9 cellular contexts compared by ENCODE assay signal in genomic region chr3:50323614-50324199, GRCh38. TPM values are rescaled to one million over a fixed set of nuclear protein-coding genes. Genes with fewer than 3 reads are reported as not detected.
DNase-seq lines count a peak whose midpoint lies in the region; ATAC-seq, FAIRE-seq and TF ChIP-seq lines count a peak whose summit lies in the region.
"Had no signal": no experiment of that assay in that cellular context is flagged by ENCODE, and none has a peak within 500 bp of the region (broad histone marks: within the 10 kb centered on the region; RNA-seq: fewer than 3 reads in every experiment).

No MANE protein-coding gene starts in this region.

- peak overlapping the region; percentile 35 for H3K27ac Mint-ChIP-seq in activated CD8-positive, alpha-beta memory T cell treated with anti-CD3 and anti-CD28 coated beads, Interleukin-2, amount 10 ng/mL, durations not matched to agents 7 days and 5 days
- H3K27ac Mint-ChIP-seq in endothelial cell (ENCODE audit: unreplicated experiment), result peak overlapping the region; percentile 97
- H3K27ac Mint-ChIP-seq in naive thymus-derived CD4-positive, alpha-beta T cell, result peak overlapping the region in 5 of 9 donors; percentile 34 to 78 (median 51)

- TF ChIP-seq CTCF in endothelial cell (IDR thresholded peaks at IDR 0.05; ENCODE audit: unreplicated experiment) (no peak), upper lobe of left lung (IDR thresholded peaks at IDR 0.05) (peak in 5 of 6 experiments; percentile 18 to 72 (median 49))

- H3K27ac ChIP-seq in naive thymus-derived CD4-positive, alpha-beta T cell (ENCODE audit: low read depth, low read length), result no peak overlapping the region
- H3K27ac ChIP-seq in upper lobe of left lung, result peak overlapping the region; percentile 94 to 97 (median 95)
- H3K27ac ChIP-seq: KMS-11 had no signal

- POLR2A ChIA-PET in naive thymus-derived CD4-positive, alpha-beta T cell (lab: Charles Lee), result interaction anchor here (0.6 to 34.0 kb wide), 6 partner anchors 11 to 383 kb away, joined by 3 to 656 read pairs (median 18); partner anchors contain the start of genes CYB561D2, HYAL3, NAA80 and NPRL2

- no peak overlapping the region for H3K4me3 Mint-ChIP-seq in activated CD8-positive, alpha-beta memory T cell treated with anti-CD3 and anti-CD28 coated beads, Interleukin-2, amount 10 ng/mL, durations not matched to agents 7 days and 5 days
- peak overlapping the region; percentile 92 for H3K4me3 Mint-ChIP-seq in endothelial cell (ENCODE audit: unreplicated experiment)
- H3K4me3 Mint-ChIP-seq in naive thymus-derived CD4-positive, alpha-beta T cell, result peak overlapping the region in 1 of 10 donors; percentile 40

- CTCF ChIA-PET in activated CD8-positive, alpha-beta memory T cell treated with anti-CD3 and anti-CD28 coated beads, Interleukin-2, amount 10 ng/mL, durations not matched to agents 7 days and 5 days (lab: Charles Lee), result interaction anchor here (0.6 to 18.0 kb wide), 23 partner anchors 9 to 218 kb away, joined by 3 to 266 read pairs (median 5); partner anchors contain the start of genes CYB561D2, GNAI2, HYAL1 and HYAL3
- CTCF ChIA-PET in naive thymus-derived CD4-positive, alpha-beta T cell (lab: Charles Lee), result interaction anchor here (0.6 to 2.7 kb wide), 8 partner anchors 10 to 232 kb away, joined by 3 to 13 read pairs (median 4); partner anchors contain the start of genes HYAL3 and NAA80

- no peak for ATAC-seq in activated CD8-positive, alpha-beta memory T cell treated with anti-CD3 and anti-CD28 coated beads, Interleukin-2, amount 10 ng/mL, durations not matched to agents 7 days and 5 days
- no peak for ATAC-seq in naive thymus-derived CD4-positive, alpha-beta T cell
- peak in 1 of 2 donors; percentile 23 for ATAC-seq in upper lobe of left lung (ENCODE audit: low FRiP score in 2 of 2)

- peak; percentile 85 to 99 (median 96) for TF ChIP-seq EP300 in upper lobe of left lung (IDR thresholded peaks at IDR 0.05)

- no peaks in the 10 kb centered on the region for H3K27me3 ChIP-seq in naive thymus-derived CD4-positive, alpha-beta T cell (ENCODE audit: control insufficient read depth in 2 of 2, insufficient read depth in 2 of 2, low read length in 2 of 2)
- no peaks in the 10 kb centered on the region for H3K27me3 ChIP-seq in upper lobe of left lung

- H3K36me3 ChIP-seq in naive thymus-derived CD4-positive, alpha-beta T cell (ENCODE audit: control insufficient read depth in 2 of 3, insufficient read depth in 3 of 3, low read length in 3 of 3), result peaks cover 0 to 18% (median 0%) of the 10 kb centered on the region in 3 experiments
- H3K36me3 ChIP-seq in upper lobe of left lung, result peaks cover 3 to 41% (median 26%) of the 10 kb centered on the region in 4 donors

- no peak overlapping the region for H3K4me3 ChIP-seq in naive thymus-derived CD4-positive, alpha-beta T cell (ENCODE audit: low read length)
- H3K4me3 ChIP-seq in upper lobe of left lung, result peak overlapping the region in 3 of 4 donors; percentile 65 to 96 (median 79)

- peaks cover 21 to 23% of the 10 kb centered on the region in 2 donors for H3K4me1 ChIP-seq in naive thymus-derived CD4-positive, alpha-beta T cell (ENCODE audit: control insufficient read depth in 2 of 2, insufficient read depth in 2 of 2, low read length in 2 of 2)
- peaks cover 60 to 84% (median 74%) of the 10 kb centered on the region in 4 donors for H3K4me1 ChIP-seq in upper lobe of left lung

- H3K4me1 Mint-ChIP-seq in activated CD8-positive, alpha-beta memory T cell treated with anti-CD3 and anti-CD28 coated beads, Interleukin-2, amount 10 ng/mL, durations not matched to agents 7 days and 5 days, result peaks cover 39% of the 10 kb centered on the region
- peaks cover 51% of the 10 kb centered on the region for H3K4me1 Mint-ChIP-seq in endothelial cell (ENCODE audit: unreplicated experiment)
- peaks cover 17 to 53% (median 45%) of the 10 kb centered on the region in 7 donors for H3K4me1 Mint-ChIP-seq in naive thymus-derived CD4-positive, alpha-beta T cell

- intact Hi-C loops in naive thymus-derived CD4-positive, alpha-beta T cell (cut with micrococcal nuclease), result loop anchor here (1.0 to 2.0 kb wide), 2 partner anchors 49 to 97 kb away; no protein-coding TSS in a partner anchor

- no peak for FAIRE-seq in GM12891 (lab: Jason Lieb, UNC)

- no peaks in the 10 kb centered on the region for H3K36me3 Mint-ChIP-seq in activated CD8-positive, alpha-beta memory T cell treated with anti-CD3 and anti-CD28 coated beads, Interleukin-2, amount 10 ng/mL, durations not matched to agents 7 days and 5 days
- peaks cover 25% of the 10 kb centered on the region for H3K36me3 Mint-ChIP-seq in endothelial cell (ENCODE audit: low read depth, unreplicated experiment)
- peaks cover 0 to 4% (median 0%) of the 10 kb centered on the region in 5 donors for H3K36me3 Mint-ChIP-seq in naive thymus-derived CD4-positive, alpha-beta T cell

- H3K27me3 Mint-ChIP-seq in activated CD8-positive, alpha-beta memory T cell treated with anti-CD3 and anti-CD28 coated beads, Interleukin-2, amount 10 ng/mL, durations not matched to agents 7 days and 5 days, result no peaks in the 10 kb centered on the region
- peaks cover 24% of the 10 kb centered on the region for H3K27me3 Mint-ChIP-seq in endothelial cell (ENCODE audit: unreplicated experiment)
- no peaks in the 10 kb centered on the region for H3K27me3 Mint-ChIP-seq in naive thymus-derived CD4-positive, alpha-beta T cell

- H3K9me3 Mint-ChIP-seq in activated CD8-positive, alpha-beta memory T cell treated with anti-CD3 and anti-CD28 coated beads, Interleukin-2, amount 10 ng/mL, durations not matched to agents 7 days and 5 days (ENCODE audit: low read depth), result no peaks in the 10 kb centered on the region
- no peaks in the 10 kb centered on the region for H3K9me3 Mint-ChIP-seq in endothelial cell (ENCODE audit: unreplicated experiment)
- H3K9me3 Mint-ChIP-seq in naive thymus-derived CD4-positive, alpha-beta T cell, result no peaks in the 10 kb centered on the region

- H3K9me3 ChIP-seq in naive thymus-derived CD4-positive, alpha-beta T cell (ENCODE audit: control insufficient read depth in 2 of 3, low read length in 3 of 3), result no peaks in the 10 kb centered on the region
- no peaks in the 10 kb centered on the region for H3K9me3 ChIP-seq in upper lobe of left lung

- WGBS in upper lobe of left lung, 2 donors, result 20 to 63% methylated on average over 3 to 5 of the region's 5 CpGs

- peak; percentile 39 for DNase-seq in activated CD8-positive, alpha-beta memory T cell treated with anti-CD3 and anti-CD28 coated beads, Interleukin-2, amount 10 ng/mL, durations not matched to agents 7 days and 5 days
- DNase-seq in activated CD8-positive, alpha-beta memory T cell treated with anti-CD3 and anti-CD28 coated beads, Interleukin-2, amount 50 U/mL, for 48 hours, result no peak
- DNase-seq in endothelial cell (ENCODE audit: low spot score) (peak; percentile 70), upper lobe of left lung (peak in 1 of 2 donors; percentile 74), GM12891 (ENCODE audit: insufficient read length, low spot score) (no peak), NCI-H345 (lab: John Stamatoyannopoulos, UW) (no peak), NCI-H2227 treated with DMSO at 0.1 percent for 48 hours (lab: John Stamatoyannopoulos, UW) (no peak)
- DNase-seq in naive thymus-derived CD4-positive, alpha-beta T cell, result no peak

- TF ChIP-seq POLR2A in upper lobe of left lung (IDR thresholded peaks at IDR 0.05), result peak in 2 of 4 donors; percentile 12 to 23
- no peak for TF ChIP-seq POLR2A in GM12891 (IDR thresholded peaks at IDR 0.05; ENCODE audit: low read depth, low read length)

TF ChIP-seq in GM12891, 5 proteins besides CTCF, POLR2A, EP300 and RAD21 (continues in another document):
- TF ChIP-seq TAF1 (IDR thresholded peaks at IDR 0.05; ENCODE audit: low read depth, low read length), result no peak
- TF ChIP-seq POLR2AphosphoS5 (IDR thresholded peaks at IDR 0.05; ENCODE audit: low read depth, low read length), result no peak

RNA-seq across cellular contexts. Expression of gene HYAL2, which starts 1.2 kb away (rescaled TPM):
- 1 to 10 TPM; 7.4 TPM for total RNA-seq in activated CD8-positive, alpha-beta memory T cell treated with anti-CD3 and anti-CD28 coated beads, Interleukin-2, amount 10 ng/mL, durations not matched to agents 7 days and 5 days
- 214 TPM for total RNA-seq in endothelial cell (ENCODE audit: unreplicated experiment)
- 1 to 10 TPM; 1.5 to 5.3 (median 3.2) TPM for total RNA-seq in naive thymus-derived CD4-positive, alpha-beta T cell
- polyA plus RNA-seq in naive thymus-derived CD4-positive, alpha-beta T cell, result 1 to 10 TPM; 2.8 to 4.6 TPM
- 100 to 1,000 TPM; 120 to 389 (median 226) TPM for total RNA-seq in upper lobe of left lung
- polyA plus RNA-seq in GM12891 (2012; ENCODE audit: low read depth, missing spikeins), result 4.8 TPM

RNA-seq across cellular contexts. Expression of gene TUSC2, which starts 4.3 kb away (rescaled TPM):
- 10 to 100 TPM; 20.4 to 25.0 TPM for total RNA-seq in activated CD8-positive, alpha-beta memory T cell treated with anti-CD3 and anti-CD28 coated beads, Interleukin-2, amount 10 ng/mL, durations not matched to agents 7 days and 5 days
- total RNA-seq in endothelial cell (ENCODE audit: unreplicated experiment), result 36.4 TPM
- 10 to 100 TPM; 16.8 to 25.0 (median 20.5) TPM for total RNA-seq in naive thymus-derived CD4-positive, alpha-beta T cell
- polyA plus RNA-seq in naive thymus-derived CD4-positive, alpha-beta T cell, result 10 to 100 TPM; 38.0 to 45.5 TPM
- 10 to 100 TPM; 16.8 to 36.1 (median 25.0) TPM for total RNA-seq in upper lobe of left lung
- 23.8 TPM for polyA plus RNA-seq in GM12891 (2012; ENCODE audit: low read depth, missing spikeins)

RNA-seq across cellular contexts. Expression of gene RASSF1, which starts 16.9 kb away (rescaled TPM):
- 100 to 1,000 TPM; 124 to 205 TPM for total RNA-seq in activated CD8-positive, alpha-beta memory T cell treated with anti-CD3 and anti-CD28 coated beads, Interleukin-2, amount 10 ng/mL, durations not matched to agents 7 days and 5 days
- total RNA-seq in endothelial cell (ENCODE audit: unreplicated experiment) (14.8 TPM), upper lobe of left lung (10 to 100 TPM; 42.7 to 78.9 (median 47.7) TPM)
- 100 to 1,000 TPM in 1 of 5 experiments, 10 to 100 TPM in 4; 39.4 to 105 (median 69.6) TPM for total RNA-seq in naive thymus-derived CD4-positive, alpha-beta T cell
- 10 to 100 TPM; 32.7 to 47.9 TPM for polyA plus RNA-seq in naive thymus-derived CD4-positive, alpha-beta T cell
- 29.0 TPM for polyA plus RNA-seq in GM12891 (2012; ENCODE audit: low read depth, missing spikeins)

RNA-seq across cellular contexts. Expression of gene HYAL1, which starts 20.3 kb away (rescaled TPM):
- under 1 TPM; 0.14 to 0.15 TPM for total RNA-seq in activated CD8-positive, alpha-beta memory T cell treated with anti-CD3 and anti-CD28 coated beads, Interleukin-2, amount 10 ng/mL, durations not matched to agents 7 days and 5 days
- total RNA-seq in endothelial cell (ENCODE audit: unreplicated experiment) (1.6 TPM), upper lobe of left lung (10 to 100 TPM; 22.0 to 99.1 (median 63.0) TPM)
- total RNA-seq in naive thymus-derived CD4-positive, alpha-beta T cell, result under 1 TPM in 4 of 5 experiments, not detected in 1; 0.22 to 0.51 (median 0.28) TPM
- polyA plus RNA-seq in naive thymus-derived CD4-positive, alpha-beta T cell, result under 1 TPM; 0.12 to 0.41 TPM
- 0.18 TPM for polyA plus RNA-seq in GM12891 (2012; ENCODE audit: low read depth, missing spikeins)

RNA-seq across cellular contexts. Expression of gene ZMYND10, which starts 21.8 kb away (rescaled TPM):
- total RNA-seq in activated CD8-positive, alpha-beta memory T cell treated with anti-CD3 and anti-CD28 coated beads, Interleukin-2, amount 10 ng/mL, durations not matched to agents 7 days and 5 days, result 1 to 10 TPM; 2.4 to 2.9 TPM
- not detected for total RNA-seq in endothelial cell (ENCODE audit: unreplicated experiment)
- 1 to 10 TPM in 4 of 5 experiments, under 1 TPM in 1; 0.91 to 3.8 (median 2.8) TPM for total RNA-seq in naive thymus-derived CD4-positive, alpha-beta T cell
- under 1 TPM; 0.07 to 0.30 TPM for polyA plus RNA-seq in naive thymus-derived CD4-positive, alpha-beta T cell
- total RNA-seq in upper lobe of left lung, result 10 to 100 TPM in 5 of 6 donors, 1 to 10 TPM in 1; 3.1 to 98.7 (median 31.5) TPM
- polyA plus RNA-seq in GM12891 (2012; ENCODE audit: low read depth, missing spikeins), result 0.18 TPM

Comparison
In these comparisons a context has a peak if more than half of its experiments do, and no peak if none do; other contexts are left out.
1. DNase-seq: peak in activated CD8-positive, alpha-beta memory T cell treated with anti-CD3 and anti-CD28 coated beads, Interleukin-2, amount 10 ng/mL, durations not matched to agents 7 days and 5 days (single experiment) and endothelial cell (single experiment); none in activated CD8-positive, alpha-beta memory T cell treated with anti-CD3 and anti-CD28 coated beads, Interleukin-2, amount 50 U/mL, for 48 hours (single experiment), naive thymus-derived CD4-positive, alpha-beta T cell (0 of 9), GM12891 (single experiment), NCI-H345 (single experiment) and NCI-H2227 treated with DMSO at 0.1 percent for 48 hours (single experiment).
2. H3K27ac Mint-ChIP-seq: peak in every context shown above with its lines; median percentile 97 in endothelial cell; 51 in naive thymus-derived CD4-positive, alpha-beta T cell; 35 in activated CD8-positive, alpha-beta memory T cell treated with anti-CD3 and anti-CD28 coated beads, Interleukin-2, amount 10 ng/mL, durations not matched to agents 7 days and 5 days.
3. RNA of gene HYAL2, which starts 1.2 kb away (total RNA-seq): 120 to 389 TPM in upper lobe of left lung and 214 TPM in endothelial cell (single experiment); 7.4 TPM in activated CD8-positive, alpha-beta memory T cell treated with anti-CD3 and anti-CD28 coated beads, Interleukin-2, amount 10 ng/mL, durations not matched to agents 7 days and 5 days and 1.5 to 5.3 TPM in naive thymus-derived CD4-positive, alpha-beta T cell; every median in the first group is over 10 times any median in the second.